Comparison of ENCODE assay signal across 15 cellular contexts in genomic region chr2:225995788-225996476, GRCh38.
A peak's percentile ranks its signal among the peaks of the same experiment; 100 is the strongest.
DNase-seq lines count a peak whose midpoint lies in the region; ATAC-seq, FAIRE-seq and TF ChIP-seq lines count a peak whose summit lies in the region.
"Had no signal": no experiment of that assay in that cellular context is flagged by ENCODE, and none has a peak within 500 bp of the region (broad histone marks: within the 10 kb centered on the region; RNA-seq: fewer than 3 reads in every experiment).

No MANE protein-coding gene starts in this region.

- no peak for TF ChIP-seq CTCF in left ventricle myocardium inferior (IDR thresholded peaks at IDR 0.05; ENCODE audit: borderline replicate concordance)
- no peak for TF ChIP-seq CTCF in right atrium auricular region (IDR thresholded peaks at IDR 0.05)
- TF ChIP-seq CTCF in astrocyte (IDR thresholded peaks at IDR 0.05; ENCODE audit: insufficient read depth, low read depth, low read length) = no peak
- no peak for TF ChIP-seq CTCF in gastroesophageal sphincter (IDR thresholded peaks at IDR 0.05)

- WGBS in gastroesophageal sphincter (ENCODE audit: low coverage in 1 of 2), 2 donors = 33 to 35% methylated on average over 2 of the region's 2 CpGs
- 37 to 41% (median 38%) methylated on average over 2 of the region's 2 CpGs for WGBS in small intestine, 3 donors

- H3K4me1 ChIP-seq in left ventricle myocardium inferior (no peaks in the 10 kb centered on the region), right atrium auricular region (no peaks in the 10 kb centered on the region), astrocyte (ENCODE audit: insufficient read depth, low read length) (peaks cover 14% of the 10 kb centered on the region), gastroesophageal sphincter (peaks cover 2 to 14% (median 3%) of the 10 kb centered on the region in 3 donors), small intestine (ENCODE audit: control insufficient read depth in 2 of 2, insufficient read depth in 1 of 2, low read depth in 1 of 2, low read length in 1 of 2) (no peaks in the 10 kb centered on the region)

- H3K9ac ChIP-seq in astrocyte (ENCODE audit: low read length) = no peak overlapping the region

- no peaks in the 10 kb centered on the region for H3K79me2 ChIP-seq in astrocyte (ENCODE audit: insufficient read depth, low read length)

- H3K27me3 Mint-ChIP-seq in astrocyte (ENCODE audit: low read depth, unreplicated experiment) = no peaks in the 10 kb centered on the region
- H3K27me3 Mint-ChIP-seq: B cell; dendritic cell treated with granulocyte-macrophage colony-stimulating factor and Interleukin-4, amounts not matched to agents 40 ng/mL and 50 ng/mL, for 4 days had no signal

- H4K20me1 ChIP-seq in astrocyte (ENCODE audit: insufficient read depth, low read length) = no peaks in the 10 kb centered on the region

- peak overlapping the region; percentile 26 for H3K27ac ChIP-seq in left ventricle myocardium inferior (replicated peaks)
- H3K27ac ChIP-seq in right atrium auricular region = peak overlapping the region in 1 of 2 donors; percentile 42
- peak overlapping the region; percentile 66 for H3K27ac ChIP-seq in astrocyte (ENCODE audit: low read depth, low read length)
- peak overlapping the region in 3 of 4 donors; percentile 8 to 22 (median 15) for H3K27ac ChIP-seq in gastroesophageal sphincter
- no peak overlapping the region for H3K27ac ChIP-seq in small intestine (ENCODE audit: low read depth in 1 of 2, low read length in 1 of 2)
- H3K27ac ChIP-seq: ovary had no signal

- FAIRE-seq in astrocyte (lab: Jason Lieb, UNC) = no peak
- no peak for FAIRE-seq in small intestine (lab: Jason Lieb, UNC)
- FAIRE-seq: RCC 7860 had no signal

- intact Hi-C loops in left ventricle myocardium inferior (cut with micrococcal nuclease) = no loop called here

- no peak for TF ChIP-seq EP300 in gastroesophageal sphincter (IDR thresholded peaks at IDR 0.05)

- H3K4me3 ChIP-seq in left ventricle myocardium inferior (no peak overlapping the region), right atrium auricular region (no peak overlapping the region), astrocyte (ENCODE audit: insufficient read depth, low read depth, low read length) (no peak overlapping the region), gastroesophageal sphincter (no peak overlapping the region), small intestine (ENCODE audit: low read depth in 1 of 2, low read length in 2 of 2) (no peak overlapping the region)
- H3K4me3 ChIP-seq: ovary had no signal

- no peaks in the 10 kb centered on the region for H3K9me3 Mint-ChIP-seq in astrocyte (ENCODE audit: unreplicated experiment)
- H3K9me3 Mint-ChIP-seq: dendritic cell treated with granulocyte-macrophage colony-stimulating factor and Interleukin-4, amounts not matched to agents 40 ng/mL and 50 ng/mL, for 4 days had no signal

- H3K27me3 ChIP-seq in left ventricle myocardium inferior (ENCODE audit: low read depth) (no peaks in the 10 kb centered on the region), right atrium auricular region (no peaks in the 10 kb centered on the region), astrocyte (ENCODE audit: insufficient read depth, low read length) (no peaks in the 10 kb centered on the region), gastroesophageal sphincter (no peaks in the 10 kb centered on the region), small intestine (ENCODE audit: control insufficient read depth in 2 of 2, insufficient read depth in 2 of 2, low read length in 2 of 2) (no peaks in the 10 kb centered on the region)
- H3K27me3 ChIP-seq: ovary had no signal

- H3K9me3 ChIP-seq in left ventricle myocardium inferior (replicated peaks) = no peaks in the 10 kb centered on the region
- no peaks in the 10 kb centered on the region for H3K9me3 ChIP-seq in right atrium auricular region
- H3K9me3 ChIP-seq in astrocyte (ENCODE audit: insufficient read depth, low read depth, low read length) = no peaks in the 10 kb centered on the region
- no peaks in the 10 kb centered on the region for H3K9me3 ChIP-seq in gastroesophageal sphincter
- no peaks in the 10 kb centered on the region for H3K9me3 ChIP-seq in small intestine (ENCODE audit: control insufficient read depth, low read depth)
- H3K9me3 ChIP-seq: ovary had no signal

- peak overlapping the region; percentile 36 for H3K27ac Mint-ChIP-seq in astrocyte (ENCODE audit: unreplicated experiment)
- H3K27ac Mint-ChIP-seq: activated naive CD4-positive, alpha-beta T cell treated with anti-CD3 and anti-CD28 coated beads, Interleukin-2, amount 50 U/mL, for 72 hours; B cell; dendritic cell treated with granulocyte-macrophage colony-stimulating factor and Interleukin-4, amounts not matched to agents 40 ng/mL and 50 ng/mL, for 4 days had no signal

- H3K36me3 ChIP-seq in left ventricle myocardium inferior (no peaks in the 10 kb centered on the region), right atrium auricular region (no peaks in the 10 kb centered on the region), astrocyte (ENCODE audit: insufficient read depth, low read length) (no peaks in the 10 kb centered on the region), gastroesophageal sphincter (no peaks in the 10 kb centered on the region), small intestine (ENCODE audit: control insufficient read depth in 2 of 2, insufficient read depth in 2 of 2, low read length in 2 of 2) (no peaks in the 10 kb centered on the region)
- H3K36me3 ChIP-seq: ovary had no signal

- H2AFZ ChIP-seq in astrocyte (ENCODE audit: low read depth, low read length) = no peak overlapping the region

- H3K4me2 ChIP-seq in astrocyte (ENCODE audit: low read length) = peak overlapping the region; percentile 28

- TF ChIP-seq POLR2A in gastroesophageal sphincter (IDR thresholded peaks at IDR 0.05) (no peak), erythroblast (IDR thresholded peaks at IDR 0.05; ENCODE audit: low read length) (no peak)

- ATAC-seq in gastroesophageal sphincter = no peak
- ATAC-seq: activated naive CD4-positive, alpha-beta T cell treated with anti-CD3 and anti-CD28 coated beads, Interleukin-2, amount 50 U/mL, for 72 hours had no signal

- H3K36me3 Mint-ChIP-seq in astrocyte (ENCODE audit: low read depth, unreplicated experiment) = no peaks in the 10 kb centered on the region
- H3K36me3 Mint-ChIP-seq: activated naive CD4-positive, alpha-beta T cell treated with anti-CD3 and anti-CD28 coated beads, Interleukin-2, amount 50 U/mL, for 72 hours had no signal

- H3K4me1 Mint-ChIP-seq in astrocyte (ENCODE audit: low read depth, unreplicated experiment) = peaks cover 28% of the 10 kb centered on the region
- H3K4me1 Mint-ChIP-seq: B cell had no signal

- DNase-seq in left ventricle myocardium inferior = no peak
- no peak for DNase-seq in right atrium auricular region (ENCODE audit: low spot score)
- DNase-seq in astrocyte (ENCODE audit: low read depth) = peak; percentile 65
- DNase-seq in small intestine = no peak
- no peak for DNase-seq in DMS 273 (lab: John Stamatoyannopoulos, UW; ENCODE audit: unreplicated experiment)
- no peak for DNase-seq in erythroblast (lab: John Stamatoyannopoulos, UW)
- DNase-seq in GM19240 (ENCODE audit: insufficient read length, low spot score) = no peak
- DNase-seq: NCI-H2107, ovary, T1000 had no signal

- peak overlapping the region; percentile 45 for H3K4me3 Mint-ChIP-seq in astrocyte (ENCODE audit: unreplicated experiment)
- H3K4me3 Mint-ChIP-seq: B cell; dendritic cell treated with granulocyte-macrophage colony-stimulating factor and Interleukin-4, amounts not matched to agents 40 ng/mL and 50 ng/mL, for 4 days had no signal

Comparison
In these comparisons a context has a peak if more than half of its experiments do, and no peak if none do; other contexts are left out.
1. H3K27ac ChIP-seq: peak in left ventricle myocardium inferior (single experiment), astrocyte (single experiment) and gastroesophageal sphincter (3 of 4); none in small intestine (0 of 2).